17 cellular contexts compared by ENCODE assay signal in genomic region chr12:91893476-91893875, GRCh38.
DNase-seq lines count a peak whose midpoint lies in the region; ATAC-seq, FAIRE-seq and TF ChIP-seq lines count a peak whose summit lies in the region.
"Had no signal": no experiment of that assay in that cellular context is flagged by ENCODE, and none has a peak within 500 bp of the region (broad histone marks: within the 10 kb centered on the region; RNA-seq: fewer than 3 reads in every experiment).

No MANE protein-coding gene starts in this region.

- H3K4me3 ChIP-seq in A549, result no peak overlapping the region
- H3K4me3 ChIP-seq in PC-9, result no peak overlapping the region

- 26% methylated on average over 3 of the region's 3 CpGs for WGBS in A549 (ENCODE audit: missing lambda C conversion rate)

- H3K4me1 ChIP-seq in A549, result peaks cover 17% of the 10 kb centered on the region; the same call in 2 of the 3 replicates
- peaks cover 20% of the 10 kb centered on the region for H3K4me1 ChIP-seq in PC-9 (replicated peaks; ENCODE audit: insufficient read depth)

- FAIRE-seq in A549 (lab: Jason Lieb, UNC), result no peak
- FAIRE-seq: GM18507, HTR-8/SVneo had no signal

- CTCF ChIA-PET in A549 (lab: Yijun Ruan, JAX) (no interaction called here), PC-9 (lab: Charles Lee) (no interaction called here)

- H4K20me1 ChIP-seq in PC-9 (ENCODE audit: insufficient read depth), result no peaks in the 10 kb centered on the region

- no TSS peak for BruUV-seq in PC-9 (replicated peaks; lab: Mats Ljungman, UMichigan)

- no peaks in the 10 kb centered on the region for H3K9me3 ChIP-seq in A549
- H3K9me3 ChIP-seq in PC-9 (ENCODE audit: insufficient read depth, low read depth), result no peaks in the 10 kb centered on the region

- no peaks in the 10 kb centered on the region for H3F3A ChIP-seq in PC-9 (ENCODE audit: insufficient read depth, low read depth)

- H3K27me3 ChIP-seq in PC-9 (ENCODE audit: insufficient read depth, low read depth), result no peaks in the 10 kb centered on the region

- no peaks in the 10 kb centered on the region for H3K79me2 ChIP-seq in PC-9 (ENCODE audit: low read depth)

- peak overlapping the region; percentile 35 for H3K4me2 ChIP-seq in A549
- 0 out of 2 replicates have a peak overlapping the region, but pooled peaks have one; percentile 11 for H3K4me2 ChIP-seq in PC-9

- intact Hi-C loops in PC-9 (cut with micrococcal nuclease; ENCODE audit: unreplicated experiment), result no loop called here

- no peaks in the 10 kb centered on the region for H3K36me3 ChIP-seq in PC-9 (ENCODE audit: low read depth)

- TF ChIP-seq EP300 in A549 (IDR thresholded peaks at IDR 0.05), result no peak

- POLR2A ChIA-PET in A549 (lab: Yijun Ruan, JAX), result interaction anchor here (0.9 kb wide), 1 partner anchor 10 kb away, joined by 3 read pairs; no protein-coding TSS in a partner anchor
- POLR2A ChIA-PET in PC-9 (lab: Charles Lee; ENCODE audit: unreplicated experiment), result interaction anchor here (0.6 kb wide), 1 partner anchor 28 kb away, joined by 4 read pairs; no protein-coding TSS in a partner anchor

- TF ChIP-seq CTCF in A549 (IDR thresholded peaks at IDR 0.05) (no peak), PC-9 (conservative IDR thresholded peaks at IDR 0.05) (no peak)

- peak in 1 of 2 experiments; percentile 46; a peak in 1 of 6 replicates for ATAC-seq in A549
- no peak for ATAC-seq in HG02981 (IDR thresholded peaks at IDR 0.05; ENCODE audit: unreplicated experiment)
- no peak for ATAC-seq in HG02571 (IDR thresholded peaks at IDR 0.05; ENCODE audit: unreplicated experiment)
- ATAC-seq in HG03439 (IDR thresholded peaks at IDR 0.05; ENCODE audit: unreplicated experiment), result no peak

- DNase-seq in A549 (ENCODE audit: low read depth in 1 of 2, low spot score in 1 of 2) (peak in 1 of 2 experiments; percentile 27), ELF-1 (ENCODE audit: low read depth, low spot score) (peak; percentile 7), PC-9 (peak; percentile 18 to 67), islet precursor cell (peak; percentile 77), 8988T (no peak)
- DNase-seq: CD4-positive, alpha-beta memory T cell; DMS153; H7; KBM-7; MM.1S; NCI-H1105 treated with DMSO at 0.1 percent for 48 hours; NCI-H187 treated with DMSO at 0.1 percent for 48 hours had no signal

- H3K9me2 ChIP-seq in PC-9 (ENCODE audit: insufficient read depth), result no peaks in the 10 kb centered on the region

- TF ChIP-seq RAD21 in A549 (conservative IDR thresholded peaks at IDR 0.05 in 1 of 2, IDR thresholded peaks at IDR 0.05 in 1 of 2), result no peak

- no peak overlapping the region for H2AFZ ChIP-seq in PC-9

- H3K27ac ChIP-seq in A549 (no peak overlapping the region), PC-9 (no peak overlapping the region)

- no peak for TF ChIP-seq POLR2A in A549 (IDR thresholded peaks at IDR 0.05; ENCODE audit: low read length)

TF ChIP-seq in A549, 52 proteins besides CTCF, POLR2A, EP300 and RAD21:
- TF ChIP-seq RCOR1 (IDR thresholded peaks at IDR 0.05; ENCODE audit: low read depth, low read length) (no peak), EHF (CRISPR knock-in tag; IDR thresholded peaks at IDR 0.05) (no peak), KDM1A (IDR thresholded peaks at IDR 0.05; ENCODE audit: low read depth) (no peak), CBX2 (IDR thresholded peaks at IDR 0.05; ENCODE audit: borderline replicate concordance, low read depth) (no peak), RFX5 (IDR thresholded peaks at IDR 0.05) (no peak), MYC (IDR thresholded peaks at IDR 0.05; ENCODE audit: borderline replicate concordance, low read length) (no peak), FOSB (CRISPR knock-in tag; IDR thresholded peaks at IDR 0.05) (no peak), ESRRA (IDR thresholded peaks at IDR 0.05; ENCODE audit: borderline replicate concordance, low read length) (no peak), NPAS2 (CRISPR knock-in tag; IDR thresholded peaks at IDR 0.05; ENCODE audit: borderline replicate concordance) (no peak), RNF2 (IDR thresholded peaks at IDR 0.05; ENCODE audit: borderline replicate concordance, low read depth) (no peak), CEBPB (IDR thresholded peaks at IDR 0.05) (no peak), BCL3 (IDR thresholded peaks at IDR 0.05) (no peak), FOXS1 (CRISPR knock-in tag; IDR thresholded peaks at IDR 0.05) (no peak), ATOH8 (CRISPR knock-in tag; IDR thresholded peaks at IDR 0.05; ENCODE audit: low read depth) (no peak), HOXB5 (CRISPR knock-in tag; IDR thresholded peaks at IDR 0.05) (no peak), HMGXB4 (CRISPR knock-in tag; IDR thresholded peaks at IDR 0.05; ENCODE audit: borderline replicate concordance) (no peak), FOSL2 (IDR thresholded peaks at IDR 0.05) (no peak), FOSL2 (CRISPR knock-in tag; IDR thresholded peaks at IDR 0.05) (no peak), ELK1 (IDR thresholded peaks at IDR 0.05; ENCODE audit: low read depth, low read length) (no peak), ZNF302 (CRISPR knock-in tag; IDR thresholded peaks at IDR 0.05) (no peak)
TF ChIP-seq in A549: peak in this region for 0.
